Comparison of ENCODE assay signal across 8 cellular contexts in genomic region chr4:72567821-72568620, GRCh38. TPM values are rescaled to one million over a fixed set of nuclear protein-coding genes. Genes with fewer than 3 reads are reported as not detected.
DNase-seq lines count a peak whose midpoint lies in the region; ATAC-seq and TF ChIP-seq lines count a peak whose summit lies in the region.

No MANE protein-coding gene starts in this region.

- H3K36me3 ChIP-seq in GM23248 (ENCODE audit: low read depth), result no peaks in the 10 kb centered on the region
- no peaks in the 10 kb centered on the region for H3K36me3 ChIP-seq in hepatocyte (replicated peaks; ENCODE audit: insufficient read depth, low read depth)
- no peaks in the 10 kb centered on the region for H3K36me3 ChIP-seq in psoas muscle (ENCODE audit: insufficient read depth in 1 of 2, low read depth in 1 of 2)

- no peaks in the 10 kb centered on the region for H4K20me1 ChIP-seq in GM23248 (ENCODE audit: insufficient read depth)
- no peaks in the 10 kb centered on the region for H4K20me1 ChIP-seq in hepatocyte (ENCODE audit: insufficient read depth, poor library complexity, severe bottlenecking)

- no peaks in the 10 kb centered on the region for H3K4me1 ChIP-seq in GM23248 (ENCODE audit: insufficient read depth)
- H3K4me1 ChIP-seq in hepatocyte (ENCODE audit: insufficient read depth), result no peaks in the 10 kb centered on the region
- no peaks in the 10 kb centered on the region for H3K4me1 ChIP-seq in psoas muscle

- H3K4me3 ChIP-seq in GM23248, result peak overlapping the region; percentile 94
- H3K4me3 ChIP-seq in hepatocyte, result peak overlapping the region; percentile 92
- H3K4me3 ChIP-seq in psoas muscle, result peak overlapping the region; percentile 59

- H3K4me2 ChIP-seq in GM23248 (ENCODE audit: unreplicated experiment), result peak overlapping the region; percentile 96
- peak overlapping the region; percentile 98 for H3K4me2 ChIP-seq in hepatocyte

- H3K9me2 ChIP-seq in GM23248 (ENCODE audit: insufficient read depth), result no peaks in the 10 kb centered on the region
- H3K9me2 ChIP-seq in hepatocyte (replicated peaks; ENCODE audit: insufficient read depth), result no peaks in the 10 kb centered on the region

- H3K27ac ChIP-seq in GM23248 (0 out of 2 replicates have a peak overlapping the region, but pooled peaks have one; percentile 8), hepatocyte (peak overlapping the region; percentile 68), psoas muscle (no peak overlapping the region)

- ATAC-seq in psoas muscle, result peak; percentile 62 to 87 (median 76)

- TF ChIP-seq CTCF in hepatocyte (IDR thresholded peaks at IDR 0.05; ENCODE audit: poor library complexity) (peak; percentile 45), psoas muscle (IDR thresholded peaks at IDR 0.05) (peak; percentile 17)

- H3K79me2 ChIP-seq in GM23248 (ENCODE audit: insufficient read depth) (no peaks in the 10 kb centered on the region), hepatocyte (no peaks in the 10 kb centered on the region)

- peak overlapping the region; percentile 71 for H3K9ac ChIP-seq in GM23248

- intact Hi-C loops in psoas muscle (cut with DNase I), result no loop called here

- no peaks in the 10 kb centered on the region for H3K27me3 ChIP-seq in GM23248 (replicated peaks; ENCODE audit: insufficient read depth)
- H3K27me3 ChIP-seq in hepatocyte, result no peaks in the 10 kb centered on the region
- H3K27me3 ChIP-seq in psoas muscle (ENCODE audit: insufficient read depth in 3 of 3, low read length in 2 of 3), result peaks cover 0 to 6% (median 2%) of the 10 kb centered on the region in 3 donors

- DNase-seq in EL (peak; percentile 81), GM23248 (peak; percentile 87), NCI-H526 treated with DMSO at 0.1 percent for 48 hours (lab: John Stamatoyannopoulos, UW) (peak; percentile 33), astrocyte of the hippocampus (ENCODE audit: low read depth, low spot score) (peak; percentile 88), hepatocyte (ENCODE audit: low spot score) (peak; percentile 88), psoas muscle (peak; percentile 72 to 73), SIG-M5 treated with dmso at 0.1 percent for 504 hours (lab: John Stamatoyannopoulos, UW; ENCODE audit: unreplicated experiment) (no peak)
- DNase-seq in central memory CD4-positive, alpha-beta T cell, result no peak

- H3K9me3 ChIP-seq in GM23248 (ENCODE audit: low read depth) (no peaks in the 10 kb centered on the region), hepatocyte (ENCODE audit: low read depth) (no peaks in the 10 kb centered on the region), psoas muscle (no peaks in the 10 kb centered on the region)

- H2AFZ ChIP-seq in GM23248 (peak overlapping the region; percentile 97), hepatocyte (peak overlapping the region; percentile 75)

- H3F3A ChIP-seq in GM23248 (ENCODE audit: insufficient read depth), result no peaks in the 10 kb centered on the region

- 4% methylated on average over 39 to 40 of the region's 40 CpGs for WGBS in GM23248 (ENCODE audit: low coverage in 1 of 2, low lambda C conversion rate in 2 of 2, missing lambda C conversion rate in 2 of 2), 2 experiments
- WGBS in hepatocyte (ENCODE audit: low lambda C conversion rate, missing lambda C conversion rate), result 2% methylated on average over 36 of the region's 40 CpGs
- 1 to 2% (median 1%) methylated on average over 38 to 40 of the region's 40 CpGs for WGBS in psoas muscle, 3 donors

- in situ Hi-C loops in GM23248 (cut with MboI), result no loop called here

RNA-seq across cellular contexts. Expression of gene ADAMTS3, which starts 1.0 kb away (rescaled TPM):
- total RNA-seq in GM23248 (2014; rRNA removed; shearing (Covaris generic)), result 0.43 and 1.3 TPM in 2 replicates
- 0.20 and 0.44 TPM in 2 replicates for polyA plus RNA-seq in GM23248 (2016; fragmentation: Nextera tagmentation; extraction: Ambion mirVana)
- 3.8 and 5.8 TPM in 2 replicates for total RNA-seq in hepatocyte
- 0.59 and 1.2 TPM in 2 replicates for polyA plus RNA-seq in hepatocyte
- under 1 TPM; 0.13 to 0.89 (median 0.36) TPM for total RNA-seq in psoas muscle
- under 1 TPM; 0.01 to 0.10 (median 0.08) TPM for polyA plus RNA-seq in psoas muscle

Comparison
In these comparisons a context has a peak if more than half of its experiments do, and no peak if none do; other contexts are left out.
1. DNase-seq: peak in EL (single experiment), GM23248 (single experiment), NCI-H526 treated with DMSO at 0.1 percent for 48 hours (single experiment), astrocyte of the hippocampus (single experiment), hepatocyte (single experiment) and psoas muscle (2 of 2); none in central memory CD4-positive, alpha-beta T cell (single experiment) and SIG-M5 treated with dmso at 0.1 percent for 504 hours (single experiment).
2. Peak in every context shown above with its lines, with median percentiles within 50 percentile points of each other: H3K4me3 ChIP-seq.